ENCODE assay signal across 1 cellular context in the genomic region with DNA sequence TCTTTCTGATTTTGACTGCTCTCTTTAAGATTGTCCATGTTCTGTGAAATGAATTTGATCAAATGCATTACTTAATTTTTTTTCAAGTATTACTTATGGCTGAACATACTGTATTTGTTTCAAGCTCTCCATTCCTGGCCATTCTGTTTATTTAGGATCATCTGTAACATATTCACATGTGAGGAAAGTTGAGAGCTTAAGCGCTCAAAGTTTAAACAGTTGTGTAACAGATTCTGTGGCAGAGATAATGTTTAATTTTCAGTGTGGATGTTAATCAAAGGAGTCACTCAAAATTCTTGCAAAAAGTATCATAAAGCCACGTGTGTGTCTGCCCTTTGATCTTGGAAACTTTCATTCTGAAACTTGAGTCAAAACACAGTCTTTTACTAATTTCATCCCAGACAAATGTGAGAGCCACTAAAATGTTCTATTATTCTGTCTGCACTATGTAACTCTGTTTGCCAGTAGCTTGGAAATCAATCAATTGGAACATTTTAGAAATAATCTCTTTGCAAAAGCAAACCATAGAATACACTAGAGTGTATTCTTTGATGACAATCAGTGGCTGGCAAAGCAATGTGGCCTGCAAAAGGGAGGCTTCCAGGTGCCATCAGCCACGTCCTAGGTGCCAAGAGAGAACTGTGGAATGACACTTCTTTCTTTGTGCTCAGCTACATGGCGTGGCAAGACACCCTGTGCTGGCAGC.
TF ChIP-seq lines count a peak whose summit lies in the region.

No MANE protein-coding gene starts in this region.

TF ChIP-seq in liver, 16 proteins besides CTCF, POLR2A, EP300 and RAD21 (continued from another document):
- TF ChIP-seq REST (IDR thresholded peaks at IDR 0.05) = no peak
- no peak for TF ChIP-seq NR2F2 (IDR thresholded peaks at IDR 0.05)
- TF ChIP-seq, protein P1, sequence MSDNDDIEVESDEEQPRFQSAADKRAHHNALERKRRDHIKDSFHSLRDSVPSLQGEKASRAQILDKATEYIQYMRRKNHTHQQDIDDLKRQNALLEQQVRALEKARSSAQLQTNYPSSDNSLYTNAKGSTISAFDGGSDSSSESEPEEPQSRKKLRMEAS (IDR thresholded peaks at IDR 0.05) = no peak
- TF ChIP-seq JUND (IDR thresholded peaks at IDR 0.05) = peak in 1 of 2 donors; percentile 19
- no peak for TF ChIP-seq HNF4G (IDR thresholded peaks at IDR 0.05)
- no peak for TF ChIP-seq TAF1 (conservative IDR thresholded peaks at IDR 0.05)
- no peak for TF ChIP-seq ATF3 (IDR thresholded peaks at IDR 0.05)
- TF ChIP-seq FOXA1 (IDR thresholded peaks at IDR 0.05) = no peak
- TF ChIP-seq FOXA2 (IDR thresholded peaks at IDR 0.05) = peak; percentile 45
